1 cellular context compared by ENCODE assay signal in genomic region chr12:120437735-120438494, GRCh38.
TF ChIP-seq lines count a peak whose summit lies in the region.

Gene COX6A1, plus strand, starts transcription at chr12:120438113. Its CDS starts 14 bp downstream, at chr12:120438127.

TF ChIP-seq in HEK293, 187 proteins besides CTCF, POLR2A, EP300 and RAD21 (continued from another document and continues in another):
- TF ChIP-seq ZNF18 (tag by site-specific recombination; IDR thresholded peaks at IDR 0.05) (no peak), ZFP69B (tag by site-specific recombination; IDR thresholded peaks at IDR 0.05) (0 out of 2 replicates have a peak, but pooled peaks have one; percentile 16), ZNF521 (tag by site-specific recombination; IDR thresholded peaks at IDR 0.05) (no peak), ZNF202 (tag by site-specific recombination; IDR thresholded peaks at IDR 0.05; ENCODE audit: borderline replicate concordance) (no peak), ZNF133 (tag by site-specific recombination; IDR thresholded peaks at IDR 0.05) (no peak), ZNF623 (tag by site-specific recombination; IDR thresholded peaks at IDR 0.05) (no peak), ZNF248 (tag by site-specific recombination; IDR thresholded peaks at IDR 0.05) (no peak), KLF16 (tag by site-specific recombination; IDR thresholded peaks at IDR 0.05) (peak; percentile 83), ZNF391 (tag by site-specific recombination; IDR thresholded peaks at IDR 0.05; ENCODE audit: borderline replicate concordance, low read depth) (peak; percentile 48; the same call in 1 of the 2 replicates), OSR2 (tag by site-specific recombination; IDR thresholded peaks at IDR 0.05) (no peak), ZNF2 (tag by site-specific recombination; IDR thresholded peaks at IDR 0.05) (no peak; the same call in 1 of the 2 replicates), ZNF169 (tag by site-specific recombination; IDR thresholded peaks at IDR 0.05) (no peak), ZNF292 (tag by site-specific recombination; IDR thresholded peaks at IDR 0.05; ENCODE audit: borderline replicate concordance, low read depth) (no peak), ZSCAN30 (tag by site-specific recombination; IDR thresholded peaks at IDR 0.05) (no peak; the same call in 1 of the 2 replicates), ZNF311 (tag by site-specific recombination; IDR thresholded peaks at IDR 0.05; ENCODE audit: borderline replicate concordance) (no peak), ZNF792 (tag by site-specific recombination; IDR thresholded peaks at IDR 0.05) (no peak), ZNF140 (tag by site-specific recombination; IDR thresholded peaks at IDR 0.05) (no peak), ZNF114 (tag by site-specific recombination; IDR thresholded peaks at IDR 0.05) (no peak), PRDM1 (tag by site-specific recombination; IDR thresholded peaks at IDR 0.05) (peak; percentile 90), RBAK (tag by site-specific recombination; IDR thresholded peaks at IDR 0.05) (no peak), ZSCAN16 (tag by site-specific recombination; IDR thresholded peaks at IDR 0.05) (no peak), ZNF610 (tag by site-specific recombination; IDR thresholded peaks at IDR 0.05; ENCODE audit: borderline replicate concordance) (no peak), ZNF561 (tag by site-specific recombination; IDR thresholded peaks at IDR 0.05; ENCODE audit: borderline replicate concordance) (no peak), ZBTB8A (tag by site-specific recombination; IDR thresholded peaks at IDR 0.05) (no peak), ZSCAN5A (tag by site-specific recombination; IDR thresholded peaks at IDR 0.05) (no peak), ZNF404 (tag by site-specific recombination; IDR thresholded peaks at IDR 0.05) (no peak), ZNF184 (tag by site-specific recombination; IDR thresholded peaks at IDR 0.05) (no peak), ZNF214 (tag by site-specific recombination; IDR thresholded peaks at IDR 0.05; ENCODE audit: borderline replicate concordance) (no peak), KLF1 (tag by site-specific recombination; IDR thresholded peaks at IDR 0.05) (peak; percentile 62), ZNF112 (tag by site-specific recombination; IDR thresholded peaks at IDR 0.05) (no peak), KLF17 (tag by site-specific recombination; IDR thresholded peaks at IDR 0.05) (peak; percentile 66; the same call in 1 of the 2 replicates), SALL2 (tag by site-specific recombination; IDR thresholded peaks at IDR 0.05; ENCODE audit: borderline replicate concordance) (no peak), ZNF121 (tag by site-specific recombination; IDR thresholded peaks at IDR 0.05) (no peak), ZNF221 (tag by site-specific recombination; IDR thresholded peaks at IDR 0.05; ENCODE audit: borderline replicate concordance) (no peak), ZNF350 (tag by site-specific recombination; IDR thresholded peaks at IDR 0.05) (no peak), ZBTB1 (tag by site-specific recombination; IDR thresholded peaks at IDR 0.05) (no peak), ZBTB11 (tag by site-specific recombination; conservative IDR thresholded peaks at IDR 0.05; ENCODE audit: low read depth) (peak; percentile 85), YY1 (tag by site-specific recombination; IDR thresholded peaks at IDR 0.05) (peak; percentile 81), TCF7L2 (IDR thresholded peaks at IDR 0.05; ENCODE audit: borderline replicate concordance, low read depth, low read length) (no peak), ZNF626 (tag by site-specific recombination; IDR thresholded peaks at IDR 0.05) (no peak), PATZ1 (tag by site-specific recombination; IDR thresholded peaks at IDR 0.05) (peak; percentile 60), ZNF837 (tag by site-specific recombination; IDR thresholded peaks at IDR 0.05) (no peak), ZNF791 (tag by site-specific recombination; IDR thresholded peaks at IDR 0.05) (no peak), ZNF776 (tag by site-specific recombination; IDR thresholded peaks at IDR 0.05; ENCODE audit: borderline replicate concordance) (no peak), ZNF629 (tag by site-specific recombination; IDR thresholded peaks at IDR 0.05) (peak; percentile 32; the same call in 1 of the 2 replicates)
- TF ChIP-seq, protein P1, sequence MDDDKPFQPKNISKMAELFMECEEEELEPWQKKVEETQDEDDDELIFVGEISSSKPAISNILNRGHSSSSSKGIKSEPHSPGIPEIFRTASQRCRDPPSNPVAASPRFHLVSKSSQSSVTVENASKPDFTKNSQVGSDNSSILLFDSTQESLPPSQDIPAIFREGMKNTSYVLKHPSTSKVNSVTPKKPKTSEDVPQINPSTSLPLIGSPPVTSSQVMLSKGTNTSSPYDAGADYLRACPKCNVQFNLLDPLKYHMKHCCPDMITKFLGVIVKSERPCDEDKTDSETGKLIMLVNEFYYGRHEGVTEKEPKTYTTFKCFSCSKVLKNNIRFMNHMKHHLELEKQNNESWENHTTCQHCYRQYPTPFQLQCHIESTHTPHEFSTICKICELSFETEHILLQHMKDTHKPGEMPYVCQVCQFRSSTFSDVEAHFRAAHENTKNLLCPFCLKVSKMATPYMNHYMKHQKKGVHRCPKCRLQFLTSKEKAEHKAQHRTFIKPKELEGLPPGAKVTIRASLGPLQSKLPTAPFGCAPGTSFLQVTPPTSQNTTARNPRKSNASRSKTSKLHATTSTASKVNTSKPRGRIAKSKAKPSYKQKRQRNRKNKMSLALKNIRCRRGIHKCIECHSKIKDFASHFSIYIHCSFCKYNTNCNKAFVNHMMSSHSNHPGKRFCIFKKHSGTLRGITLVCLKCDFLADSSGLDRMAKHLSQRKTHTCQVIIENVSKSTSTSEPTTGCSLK (tag by site-specific recombination; IDR thresholded peaks at IDR 0.05), result no peak
- TF ChIP-seq, protein P2, sequence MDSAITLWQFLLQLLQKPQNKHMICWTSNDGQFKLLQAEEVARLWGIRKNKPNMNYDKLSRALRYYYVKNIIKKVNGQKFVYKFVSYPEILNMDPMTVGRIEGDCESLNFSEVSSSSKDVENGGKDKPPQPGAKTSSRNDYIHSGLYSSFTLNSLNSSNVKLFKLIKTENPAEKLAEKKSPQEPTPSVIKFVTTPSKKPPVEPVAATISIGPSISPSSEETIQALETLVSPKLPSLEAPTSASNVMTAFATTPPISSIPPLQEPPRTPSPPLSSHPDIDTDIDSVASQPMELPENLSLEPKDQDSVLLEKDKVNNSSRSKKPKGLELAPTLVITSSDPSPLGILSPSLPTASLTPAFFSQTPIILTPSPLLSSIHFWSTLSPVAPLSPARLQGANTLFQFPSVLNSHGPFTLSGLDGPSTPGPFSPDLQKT (IDR thresholded peaks at IDR 0.05; ENCODE audit: borderline replicate concordance, low read depth, low read length), result peak; percentile 56; the same call in 1 of the 2 replicates
- TF ChIP-seq, protein P3, sequence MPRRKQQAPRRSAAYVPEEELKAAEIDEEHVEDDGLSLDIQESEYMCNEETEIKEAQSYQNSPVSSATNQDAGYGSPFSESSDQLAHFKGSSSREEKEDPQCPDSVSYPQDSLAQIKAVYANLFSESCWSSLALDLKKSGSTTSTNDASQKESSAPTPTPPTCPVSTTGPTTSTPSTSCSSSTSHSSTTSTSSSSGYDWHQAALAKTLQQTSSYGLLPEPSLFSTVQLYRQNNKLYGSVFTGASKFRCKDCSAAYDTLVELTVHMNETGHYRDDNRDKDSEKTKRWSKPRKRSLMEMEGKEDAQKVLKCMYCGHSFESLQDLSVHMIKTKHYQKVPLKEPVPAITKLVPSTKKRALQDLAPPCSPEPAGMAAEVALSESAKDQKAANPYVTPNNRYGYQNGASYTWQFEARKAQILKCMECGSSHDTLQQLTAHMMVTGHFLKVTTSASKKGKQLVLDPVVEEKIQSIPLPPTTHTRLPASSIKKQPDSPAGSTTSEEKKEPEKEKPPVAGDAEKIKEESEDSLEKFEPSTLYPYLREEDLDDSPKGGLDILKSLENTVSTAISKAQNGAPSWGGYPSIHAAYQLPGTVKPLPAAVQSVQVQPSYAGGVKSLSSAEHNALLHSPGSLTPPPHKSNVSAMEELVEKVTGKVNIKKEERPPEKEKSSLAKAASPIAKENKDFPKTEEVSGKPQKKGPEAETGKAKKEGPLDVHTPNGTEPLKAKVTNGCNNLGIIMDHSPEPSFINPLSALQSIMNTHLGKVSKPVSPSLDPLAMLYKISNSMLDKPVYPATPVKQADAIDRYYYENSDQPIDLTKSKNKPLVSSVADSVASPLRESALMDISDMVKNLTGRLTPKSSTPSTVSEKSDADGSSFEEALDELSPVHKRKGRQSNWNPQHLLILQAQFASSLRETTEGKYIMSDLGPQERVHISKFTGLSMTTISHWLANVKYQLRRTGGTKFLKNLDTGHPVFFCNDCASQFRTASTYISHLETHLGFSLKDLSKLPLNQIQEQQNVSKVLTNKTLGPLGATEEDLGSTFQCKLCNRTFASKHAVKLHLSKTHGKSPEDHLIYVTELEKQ (tag by site-specific recombination; IDR thresholded peaks at IDR 0.05; ENCODE audit: borderline replicate concordance), result no peak
- TF ChIP-seq, protein P4, sequence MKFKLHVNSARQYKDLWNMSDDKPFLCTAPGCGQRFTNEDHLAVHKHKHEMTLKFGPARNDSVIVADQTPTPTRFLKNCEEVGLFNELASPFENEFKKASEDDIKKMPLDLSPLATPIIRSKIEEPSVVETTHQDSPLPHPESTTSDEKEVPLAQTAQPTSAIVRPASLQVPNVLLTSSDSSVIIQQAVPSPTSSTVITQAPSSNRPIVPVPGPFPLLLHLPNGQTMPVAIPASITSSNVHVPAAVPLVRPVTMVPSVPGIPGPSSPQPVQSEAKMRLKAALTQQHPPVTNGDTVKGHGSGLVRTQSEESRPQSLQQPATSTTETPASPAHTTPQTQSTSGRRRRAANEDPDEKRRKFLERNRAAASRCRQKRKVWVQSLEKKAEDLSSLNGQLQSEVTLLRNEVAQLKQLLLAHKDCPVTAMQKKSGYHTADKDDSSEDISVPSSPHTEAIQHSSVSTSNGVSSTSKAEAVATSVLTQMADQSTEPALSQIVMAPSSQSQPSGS (tag by site-specific recombination; IDR thresholded peaks at IDR 0.05; ENCODE audit: low read depth), result no peak
